8 cellular contexts compared by ENCODE assay signal in the genomic region with DNA sequence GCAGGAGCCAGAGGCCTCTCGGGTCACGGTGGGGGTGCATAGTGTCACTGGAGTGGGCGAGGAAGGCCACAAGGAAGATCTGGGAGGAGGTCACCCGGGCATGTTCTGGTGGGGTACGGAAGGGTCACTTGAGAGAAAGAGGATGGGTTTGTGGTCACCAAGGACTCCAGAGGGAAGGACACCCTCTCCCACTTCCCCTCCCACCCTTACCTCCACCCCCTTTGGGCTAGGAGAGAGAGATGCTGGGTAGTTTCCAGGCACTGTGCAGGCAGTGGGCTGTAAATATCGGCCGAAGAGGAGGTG. TPM values are rescaled to one million over a fixed set of nuclear protein-coding genes. Genes with fewer than 3 reads are reported as not detected.
DNase-seq lines count a peak whose midpoint lies in the region; ATAC-seq and TF ChIP-seq lines count a peak whose summit lies in the region.

No MANE protein-coding gene starts in this region.

- H3K27ac ChIP-seq in effector memory CD4-positive, alpha-beta T cell (ENCODE audit: insufficient read depth, low read length, poor library complexity, severe bottlenecking) = peak overlapping the region; percentile 58
- H3K27ac ChIP-seq in RWPE1 = no peak overlapping the region

- H3K4me1 ChIP-seq in effector memory CD4-positive, alpha-beta T cell (ENCODE audit: control insufficient read depth, insufficient read depth, low read length, poor library complexity, severe bottlenecking) = peaks cover 42% of the 10 kb centered on the region

- no peaks in the 10 kb centered on the region for H3K36me3 Mint-ChIP-seq in natural killer cell treated with Interleukin-12 subunit alpha and Interleukin-12 subunit beta and Interleukin-15 and Interleukin-18, amount 100 ng/mL, for 72 hours

- CTCF ChIA-PET in AG04449 (lab: Yijun Ruan, JAX) (interaction anchor here (24.0 to 43.1 kb wide), 2 partner anchors 14 to 25 kb away, joined by 657 to 2790 read pairs; a partner anchor contains a TSS), RWPE1 (lab: Yijun Ruan, JAX) (interaction anchor here (0.6 to 6.9 kb wide), 2 partner anchors 13 to 23 kb away, joined by 3 to 41 read pairs; no protein-coding TSS in a partner anchor)

- H3K27ac Mint-ChIP-seq in natural killer cell treated with Interleukin-12 subunit alpha and Interleukin-12 subunit beta and Interleukin-15 and Interleukin-18, amount 100 ng/mL, for 72 hours = peak overlapping the region in 1 of 2 donors; percentile 67

- POLR2A ChIA-PET in AG04449 (lab: Yijun Ruan, JAX) (no interaction called here), RWPE1 (lab: Yijun Ruan, JAX; ENCODE audit: low non-redundant PET) (no interaction called here)

- H3K36me3 ChIP-seq in effector memory CD4-positive, alpha-beta T cell (ENCODE audit: control insufficient read depth, insufficient read depth, low read length) = no peaks in the 10 kb centered on the region

- peak overlapping the region; percentile 82 for H3K4me3 Mint-ChIP-seq in natural killer cell treated with Interleukin-12 subunit alpha and Interleukin-12 subunit beta and Interleukin-15 and Interleukin-18, amount 100 ng/mL, for 72 hours

- H3K4me3 ChIP-seq in AG04449 (ENCODE audit: low read depth, low read length) (peak overlapping the region; percentile 67), LNCaP clone FGC (ENCODE audit: low read depth, low read length) (peak overlapping the region; percentile 60)
- peak overlapping the region; percentile 71 for H3K4me3 ChIP-seq in effector memory CD4-positive, alpha-beta T cell (ENCODE audit: insufficient read depth, low read depth, low read length, poor library complexity, severe bottlenecking)

- peaks cover 34 to 38% of the 10 kb centered on the region in 2 donors for H3K4me1 Mint-ChIP-seq in natural killer cell treated with Interleukin-12 subunit alpha and Interleukin-12 subunit beta and Interleukin-15 and Interleukin-18, amount 100 ng/mL, for 72 hours (ENCODE audit: low read depth in 2 of 2)

- DNase-seq in AG04449 (ENCODE audit: low read depth, low spot score) (no peak), LNCaP clone FGC (ENCODE audit: low read depth) (no peak), RPMI8226 (no peak), RWPE1 (ENCODE audit: low spot score) (no peak)
- no peak for DNase-seq in effector memory CD4-positive, alpha-beta T cell
- no peak for DNase-seq in natural killer cell treated with Interleukin-12 subunit alpha and Interleukin-12 subunit beta and Interleukin-15 and Interleukin-18, amount 100 ng/mL, for 72 hours (ENCODE audit: low spot score)
- no peak for DNase-seq in activated CD8-positive, alpha-beta memory T cell treated with anti-CD3 and anti-CD28 coated beads for 24 hours
- no peak for DNase-seq in stimulated activated CD4-positive, alpha-beta T cell treated with anti-CD3 and anti-CD28 coated beads, Interleukin-4, amount 100 ng/mL, for 1 hour

- H3K9me3 Mint-ChIP-seq in natural killer cell treated with Interleukin-12 subunit alpha and Interleukin-12 subunit beta and Interleukin-15 and Interleukin-18, amount 100 ng/mL, for 72 hours = no peaks in the 10 kb centered on the region

- H3K27me3 ChIP-seq in effector memory CD4-positive, alpha-beta T cell (replicated peaks; ENCODE audit: control insufficient read depth, insufficient read depth, low read length, poor library complexity, severe bottlenecking) = no peaks in the 10 kb centered on the region

- no peaks in the 10 kb centered on the region for H3K9me3 ChIP-seq in effector memory CD4-positive, alpha-beta T cell (ENCODE audit: control insufficient read depth, low read length)

- TF ChIP-seq CTCF in AG04449 (IDR thresholded peaks at IDR 0.05; ENCODE audit: insufficient read depth, low read length, missing control alignments) (no peak), LNCaP clone FGC (IDR thresholded peaks at IDR 0.05; ENCODE audit: control insufficient read depth, extremely low read depth, insufficient read depth) (no peak), RWPE1 (conservative IDR thresholded peaks at IDR 0.05; ENCODE audit: low read depth) (no peak)

- ATAC-seq in natural killer cell treated with Interleukin-12 subunit alpha and Interleukin-12 subunit beta and Interleukin-15 and Interleukin-18, amount 100 ng/mL, for 72 hours = no peak

- H3K27me3 Mint-ChIP-seq in natural killer cell treated with Interleukin-12 subunit alpha and Interleukin-12 subunit beta and Interleukin-15 and Interleukin-18, amount 100 ng/mL, for 72 hours = peaks cover 0 to 7% of the 10 kb centered on the region in 2 donors

RNA-seq across cellular contexts. Expression of a gene that starts 0.7 kb away (rescaled TPM):
- 1 to 10 TPM in 1 of 2 donors, under 1 TPM in 1; 0.90 to 1.0 TPM for total RNA-seq in natural killer cell treated with Interleukin-12 subunit alpha and Interleukin-12 subunit beta and Interleukin-15 and Interleukin-18, amount 100 ng/mL, for 72 hours

RNA-seq across cellular contexts. Expression of a gene that starts 14.9 kb away (rescaled TPM):
- 10 to 100 TPM; 13.1 to 18.7 TPM for total RNA-seq in natural killer cell treated with Interleukin-12 subunit alpha and Interleukin-12 subunit beta and Interleukin-15 and Interleukin-18, amount 100 ng/mL, for 72 hours

RNA-seq across cellular contexts. Expression of a gene that starts 25.1 kb away (rescaled TPM):
- total RNA-seq in natural killer cell treated with Interleukin-12 subunit alpha and Interleukin-12 subunit beta and Interleukin-15 and Interleukin-18, amount 100 ng/mL, for 72 hours = 10 to 100 TPM in 1 of 2 donors, 1 to 10 TPM in 1; 8.4 to 19.9 TPM

RNA-seq across cellular contexts. Expression of a gene that starts 30.8 kb away (rescaled TPM):
- not detected for total RNA-seq in natural killer cell treated with Interleukin-12 subunit alpha and Interleukin-12 subunit beta and Interleukin-15 and Interleukin-18, amount 100 ng/mL, for 72 hours

RNA-seq across cellular contexts. Expression of a gene that starts 39.6 kb away (rescaled TPM):
- total RNA-seq in natural killer cell treated with Interleukin-12 subunit alpha and Interleukin-12 subunit beta and Interleukin-15 and Interleukin-18, amount 100 ng/mL, for 72 hours = 1 to 10 TPM; 8.9 to 10.0 TPM
